Comparison of ENCODE assay signal across 22 cellular contexts in genomic region chr6:39215640-39216158, GRCh38. TPM values are rescaled to one million over a fixed set of nuclear protein-coding genes. Genes with fewer than 3 reads are reported as not detected.
A peak's percentile ranks its signal among the peaks of the same experiment; 100 is the strongest.
DNase-seq lines count a peak whose midpoint lies in the region; ATAC-seq and TF ChIP-seq lines count a peak whose summit lies in the region.
"Had no signal": no experiment of that assay in that cellular context is flagged by ENCODE, and none has a peak within 500 bp of the region (broad histone marks: within the 10 kb centered on the region; RNA-seq: fewer than 3 reads in every experiment).

No MANE protein-coding gene starts in this region.

- no peaks in the 10 kb centered on the region for H3K9me3 Mint-ChIP-seq in stimulated activated naive CD8-positive, alpha-beta T cell treated with anti-CD3 and anti-CD28 coated beads, Interleukin-15, amount 100 ng/mL, for 72 hours
- H3K9me3 Mint-ChIP-seq in nephron progenitor cell = no peaks in the 10 kb centered on the region
- no peaks in the 10 kb centered on the region for H3K9me3 Mint-ChIP-seq in mesothelial cell of epicardium
- H3K9me3 Mint-ChIP-seq: activated CD4-positive, alpha-beta memory T cell treated with anti-CD3 and anti-CD28 coated beads for 36 hours had no signal

- no peaks in the 10 kb centered on the region for H3K27me3 Mint-ChIP-seq in stimulated activated naive CD8-positive, alpha-beta T cell treated with anti-CD3 and anti-CD28 coated beads, Interleukin-15, amount 100 ng/mL, for 72 hours
- H3K27me3 Mint-ChIP-seq in nephron progenitor cell (ENCODE audit: low read depth, poor library complexity) (peaks cover 13% of the 10 kb centered on the region), mesothelial cell of epicardium (ENCODE audit: low read depth) (no peaks in the 10 kb centered on the region)
- H3K27me3 Mint-ChIP-seq: activated CD4-positive, alpha-beta memory T cell treated with anti-CD3 and anti-CD28 coated beads for 36 hours had no signal

- H3K9me3 ChIP-seq in body of pancreas = no peaks in the 10 kb centered on the region
- H3K9me3 ChIP-seq: adrenal gland, esophagus muscularis mucosa, uterus had no signal

- TF ChIP-seq CTCF in body of pancreas (IDR thresholded peaks at IDR 0.05) (no peak), nephron progenitor cell (IDR thresholded peaks at IDR 0.05) (no peak), mesothelial cell of epicardium (IDR thresholded peaks at IDR 0.05; ENCODE audit: unreplicated experiment) (no peak)

- H3K4me3 ChIP-seq in body of pancreas = no peak overlapping the region
- H3K4me3 ChIP-seq: adrenal gland, esophagus muscularis mucosa, GM23248, skin epidermis, uterus had no signal

- H3K36me3 Mint-ChIP-seq in nephron progenitor cell (ENCODE audit: low read depth) (peaks cover 38% of the 10 kb centered on the region), mesothelial cell of epicardium (no peaks in the 10 kb centered on the region)

- no peak for DNase-seq in stimulated activated naive CD8-positive, alpha-beta T cell treated with anti-CD3 and anti-CD28 coated beads, Interleukin-15, amount 100 ng/mL, for 72 hours
- no peak for DNase-seq in stimulated activated naive CD8-positive, alpha-beta T cell treated with anti-CD3 and anti-CD28 coated beads, Interleukin-15, Interleukin-2, amounts not matched to agents 100 U/mL and 50 U/mL, for 24 hours
- DNase-seq in body of pancreas = no peak
- no peak for DNase-seq in nephron progenitor cell
- DNase-seq in NOMO-1 (lab: John Stamatoyannopoulos, UW; ENCODE audit: unreplicated experiment in 2 of 2) = no peak
- no peak for DNase-seq in mesothelial cell of epicardium (ENCODE audit: low spot score in 2 of 2, unreplicated experiment in 2 of 2)
- DNase-seq: activated CD4-positive, alpha-beta memory T cell treated with anti-CD3 and anti-CD28 coated beads for 36 hours; adrenal gland; DMS 273 treated with DMSO at 0.1 percent for 48 hours; effector memory CD4-positive, alpha-beta T cell; GM23248; HFFc6; hypothalamus; left ventricle myocardium superior; NCI-H2081 treated with DMSO at 0.1 percent for 48 hours; NCI-H446 treated with DMSO at 0.1 percent for 48 hours; uterus had no signal

- no peaks in the 10 kb centered on the region for H3K27me3 ChIP-seq in body of pancreas
- H3K27me3 ChIP-seq: adrenal gland, uterus had no signal

- H3K27ac ChIP-seq in body of pancreas = peak overlapping the region; percentile 28 to 86 (median 80)
- H3K27ac ChIP-seq: adrenal gland, esophagus muscularis mucosa, GM23248, skin epidermis, uterus had no signal

- intact Hi-C loops in body of pancreas (cut with DNase I) = no loop called here

- H3K4me3 Mint-ChIP-seq in stimulated activated naive CD8-positive, alpha-beta T cell treated with anti-CD3 and anti-CD28 coated beads, Interleukin-15, amount 100 ng/mL, for 72 hours = no peak overlapping the region
- H3K4me3 Mint-ChIP-seq in nephron progenitor cell = no peak overlapping the region
- no peak overlapping the region for H3K4me3 Mint-ChIP-seq in mesothelial cell of epicardium
- H3K4me3 Mint-ChIP-seq: activated CD4-positive, alpha-beta memory T cell treated with anti-CD3 and anti-CD28 coated beads for 36 hours; HFFc6 had no signal

- H3K4me1 Mint-ChIP-seq in stimulated activated naive CD8-positive, alpha-beta T cell treated with anti-CD3 and anti-CD28 coated beads, Interleukin-15, amount 100 ng/mL, for 72 hours = peaks cover 78% of the 10 kb centered on the region
- H3K4me1 Mint-ChIP-seq in nephron progenitor cell (peaks cover 83% of the 10 kb centered on the region), mesothelial cell of epicardium (peaks cover 21% of the 10 kb centered on the region)

- no peak for TF ChIP-seq POLR2A in body of pancreas (IDR thresholded peaks at IDR 0.05)

- no peak overlapping the region for H3K27ac Mint-ChIP-seq in stimulated activated naive CD8-positive, alpha-beta T cell treated with anti-CD3 and anti-CD28 coated beads, Interleukin-15, amount 100 ng/mL, for 72 hours
- peak overlapping the region; percentile 83 for H3K27ac Mint-ChIP-seq in nephron progenitor cell
- no peak overlapping the region for H3K27ac Mint-ChIP-seq in mesothelial cell of epicardium
- H3K27ac Mint-ChIP-seq: activated CD4-positive, alpha-beta memory T cell treated with anti-CD3 and anti-CD28 coated beads for 36 hours; HFFc6 had no signal

- WGBS in body of pancreas, 2 donors = 46 to 56% methylated on average over 10 of the region's 10 CpGs

- peak; percentile 27 for ATAC-seq in stimulated activated naive CD8-positive, alpha-beta T cell treated with anti-CD3 and anti-CD28 coated beads, Interleukin-15, amount 100 ng/mL, for 72 hours
- ATAC-seq in stimulated activated naive CD8-positive, alpha-beta T cell treated with anti-CD3 and anti-CD28 coated beads, Interleukin-15, Interleukin-2, amounts not matched to agents 100 U/mL and 50 U/mL, for 24 hours = no peak
- ATAC-seq in body of pancreas (no peak), GM18867 (IDR thresholded peaks at IDR 0.05; ENCODE audit: unreplicated experiment) (no peak)
- ATAC-seq: left ventricle myocardium superior had no signal

- peaks cover 96% of the 10 kb centered on the region for H3K4me1 ChIP-seq in body of pancreas
- H3K4me1 ChIP-seq: uterus had no signal

- H3K36me3 ChIP-seq in body of pancreas (replicated peaks in 1 of 2; ENCODE audit: insufficient read depth in 1 of 2, low read depth in 2 of 2) = no peaks in the 10 kb centered on the region
- H3K36me3 ChIP-seq: adrenal gland, esophagus muscularis mucosa, uterus had no signal

RNA-seq across cellular contexts. Expression of gene KCNK5, which starts 13.6 kb away (rescaled TPM):
- 10 to 100 TPM; 16.9 to 31.0 TPM for total RNA-seq in body of pancreas
- 2.5 to 2.9 TPM (median 2.7 TPM) in 3 replicates for total RNA-seq in mesothelial cell of epicardium
- total RNA-seq: G401, GM23248, HFFc6, M059J had no signal
